8 cellular contexts compared by ENCODE assay signal in genomic region chr1:12450090-12450764, GRCh38.
DNase-seq lines count a peak whose midpoint lies in the region; ATAC-seq and TF ChIP-seq lines count a peak whose summit lies in the region.

No MANE protein-coding gene starts in this region.

- peak overlapping the region; percentile 89 for H3K4me3 Mint-ChIP-seq in T-helper 17 cell
- peak overlapping the region; percentile 46 for H3K4me3 Mint-ChIP-seq in stimulated activated memory B cell treated with anti-CD40 and anti-IgM and Interleukin-4, amounts not matched to agents 10 μg/mL and 1 μg/mL and 100 μg/mL, for 72 hours

- H3K79me2 ChIP-seq in Loucy (ENCODE audit: insufficient read depth, low read length): no peaks in the 10 kb centered on the region

- ATAC-seq in T-helper 17 cell: peak; percentile 2
- ATAC-seq in right cardiac atrium: peak; percentile 44
- no peak for ATAC-seq in stimulated activated memory B cell treated with anti-CD40 and anti-IgM and Interleukin-4, amounts not matched to agents 10 μg/mL and 1 μg/mL and 100 μg/mL, for 72 hours
- no peak for ATAC-seq in GM21529 (IDR thresholded peaks at IDR 0.05; ENCODE audit: unreplicated experiment)

- WGBS in right cardiac atrium: 64% methylated on average over 10 of the region's 10 CpGs

- no peaks in the 10 kb centered on the region for H3K27me3 ChIP-seq in Loucy (ENCODE audit: insufficient read depth, low read length, poor library complexity, severe bottlenecking)
- no peaks in the 10 kb centered on the region for H3K27me3 ChIP-seq in right cardiac atrium (ENCODE audit: control insufficient read depth, insufficient read depth)

- H3K27me3 Mint-ChIP-seq in T-helper 17 cell: no peaks in the 10 kb centered on the region
- H3K27me3 Mint-ChIP-seq in stimulated activated memory B cell treated with anti-CD40 and anti-IgM and Interleukin-4, amounts not matched to agents 10 μg/mL and 1 μg/mL and 100 μg/mL, for 72 hours: no peaks in the 10 kb centered on the region

- in situ Hi-C loops in KBM-7 (cut with MboI; ENCODE audit: low pct_unique_long_range_greater_than_20kb, low sequenced_read_pairs): no loop called here

- intact Hi-C loops in right cardiac atrium (cut with DNase I): no loop called here

- H3K9ac ChIP-seq in Loucy (ENCODE audit: low read depth, low read length, poor library complexity, severe bottlenecking): peak overlapping the region; percentile 59

- H3K9me3 ChIP-seq in Loucy (ENCODE audit: insufficient read depth, low read depth, low read length) (no peaks in the 10 kb centered on the region), T-helper 17 cell (ENCODE audit: control insufficient read depth, low read length, poor library complexity, severe bottlenecking) (no peaks in the 10 kb centered on the region), right cardiac atrium (ENCODE audit: control insufficient read depth, low read length) (no peaks in the 10 kb centered on the region)

- DNase-seq in T-helper 17 cell (no peak), right cardiac atrium (peak in 2 of 3 donors; percentile 52 to 73), dermis blood vessel endothelial cell (no peak), OCI-M2 (lab: John Stamatoyannopoulos, UW; ENCODE audit: unreplicated experiment) (no peak), KBM-7 (no peak)

- no peaks in the 10 kb centered on the region for H4K20me1 ChIP-seq in Loucy (ENCODE audit: insufficient read depth, low read length, poor library complexity, severe bottlenecking)

- peak overlapping the region; percentile 93 for H3K27ac Mint-ChIP-seq in T-helper 17 cell
- H3K27ac Mint-ChIP-seq in stimulated activated memory B cell treated with anti-CD40 and anti-IgM and Interleukin-4, amounts not matched to agents 10 μg/mL and 1 μg/mL and 100 μg/mL, for 72 hours: peak overlapping the region; percentile 94

- peak overlapping the region; percentile 15 for H3K27ac ChIP-seq in right cardiac atrium (ENCODE audit: low read length)

- H2AFZ ChIP-seq in Loucy (ENCODE audit: low read length): no peak overlapping the region

- H3K9me3 Mint-ChIP-seq in stimulated activated memory B cell treated with anti-CD40 and anti-IgM and Interleukin-4, amounts not matched to agents 10 μg/mL and 1 μg/mL and 100 μg/mL, for 72 hours: no peaks in the 10 kb centered on the region

- H3F3A ChIP-seq in Loucy (ENCODE audit: low read depth): peaks cover 6% of the 10 kb centered on the region

- no peaks in the 10 kb centered on the region for H3K36me3 Mint-ChIP-seq in T-helper 17 cell (ENCODE audit: low read depth)
- H3K36me3 Mint-ChIP-seq in stimulated activated memory B cell treated with anti-CD40 and anti-IgM and Interleukin-4, amounts not matched to agents 10 μg/mL and 1 μg/mL and 100 μg/mL, for 72 hours: peaks cover 34% of the 10 kb centered on the region

- H3K36me3 ChIP-seq in Loucy (ENCODE audit: insufficient read depth, low read length): no peaks in the 10 kb centered on the region

- peak overlapping the region; percentile 68 for H3K4me2 ChIP-seq in Loucy (ENCODE audit: low read depth, low read length, poor library complexity, severe bottlenecking)

- no peak for TF ChIP-seq CTCF in Loucy (conservative IDR thresholded peaks at IDR 0.05; ENCODE audit: low read length)

- H3K9me2 ChIP-seq in Loucy (replicated peaks; ENCODE audit: low read depth, low read length): no peaks in the 10 kb centered on the region

- H3K4me1 ChIP-seq in Loucy (ENCODE audit: insufficient read depth, low read length, poor library complexity, severe bottlenecking): peaks cover 54% of the 10 kb centered on the region
- H3K4me1 ChIP-seq in right cardiac atrium (ENCODE audit: control insufficient read depth, insufficient read depth, low read length): peaks cover 35% of the 10 kb centered on the region

- H3K4me3 ChIP-seq in Loucy (ENCODE audit: low read length, poor library complexity, severe bottlenecking) (peak overlapping the region; percentile 42), right cardiac atrium (ENCODE audit: low read length) (no peak overlapping the region)

- H3K4me1 Mint-ChIP-seq in T-helper 17 cell: peaks cover 52% of the 10 kb centered on the region
- peaks cover 34% of the 10 kb centered on the region for H3K4me1 Mint-ChIP-seq in stimulated activated memory B cell treated with anti-CD40 and anti-IgM and Interleukin-4, amounts not matched to agents 10 μg/mL and 1 μg/mL and 100 μg/mL, for 72 hours

Comparison
In these comparisons a context has a peak if more than half of its experiments do, and no peak if none do; other contexts are left out.
1. ATAC-seq: peak in T-helper 17 cell (single experiment) and right cardiac atrium (2 of 2); none in stimulated activated memory B cell treated with anti-CD40 and anti-IgM and Interleukin-4, amounts not matched to agents 10 μg/mL and 1 μg/mL and 100 μg/mL, for 72 hours (single experiment) and GM21529 (single experiment).
2. DNase-seq: peak in right cardiac atrium (2 of 3); none in T-helper 17 cell (0 of 3), dermis blood vessel endothelial cell (single experiment), OCI-M2 (single experiment) and KBM-7 (single experiment).